In genomic region chr12:124523071-124523470, GRCh38 we compare ENCODE assay signal across 11 cellular contexts. TPM values are rescaled to one million over a fixed set of nuclear protein-coding genes. Genes with fewer than 3 reads are reported as not detected.
DNase-seq lines count a peak whose midpoint lies in the region; ATAC-seq lines count a peak whose summit lies in the region.
"Had no signal": no experiment of that assay in that cellular context is flagged by ENCODE, and none has a peak within 500 bp of the region (broad histone marks: within the 10 kb centered on the region; RNA-seq: fewer than 3 reads in every experiment).

No MANE protein-coding gene starts in this region.

- WGBS in mesodermal cell (ENCODE audit: insufficient coverage in 2 of 2), 2 experiments, result 96 to 97% methylated on average over 10 to 11 of the region's 12 CpGs

- H3K9me3 ChIP-seq in mesodermal cell (ENCODE audit: control insufficient read depth, low read length), result no peaks in the 10 kb centered on the region
- H3K9me3 ChIP-seq: SJCRH30 had no signal

- DNase-seq in Ammon's horn (ENCODE audit: low spot score) (peak; percentile 66), NCI-H1417 (lab: John Stamatoyannopoulos, UW) (peak; percentile 57 to 94 (median 89)), amygdala (lab: John Stamatoyannopoulos, UW) (peak in 31 of 56 donors; percentile 9 to 70 (median 39)), NCI-H226 (no peak), GOT3 (lab: John Stamatoyannopoulos, UW) (no peak), D341Med (ENCODE audit: low spot score) (no peak)
- DNase-seq: Calu3, SJCRH30, small intestine had no signal

- no peak overlapping the region for H3K4me3 ChIP-seq in mesodermal cell (ENCODE audit: extremely low read depth, insufficient read depth, low read length, poor library complexity, severe bottlenecking)
- H3K4me3 ChIP-seq: SJCRH30 had no signal

- H3K4me1 ChIP-seq in mesodermal cell (ENCODE audit: control insufficient read depth, insufficient read depth, low read length, poor library complexity, severe bottlenecking), result peaks cover 54% of the 10 kb centered on the region

- H3K36me3 ChIP-seq in mesodermal cell (ENCODE audit: control insufficient read depth, insufficient read depth, low read length), result peaks cover 28% of the 10 kb centered on the region
- H3K36me3 ChIP-seq: SJCRH30 had no signal

- ATAC-seq in GM18867 (IDR thresholded peaks at IDR 0.05; ENCODE audit: unreplicated experiment), result no peak

- peak overlapping the region; percentile 41 for H3K27ac ChIP-seq in mesodermal cell (ENCODE audit: low read depth, low read length, severe bottlenecking)
- H3K27ac ChIP-seq: SJCRH30 had no signal

RNA-seq across cellular contexts. Expression of gene NCOR2, which starts 44.3 kb away (rescaled TPM):
- 156 TPM for polyA plus RNA-seq in mesodermal cell (2013, experiment 1 of 2)
- 115 TPM for polyA plus RNA-seq in mesodermal cell (2013, experiment 2 of 2)

Comparison
In these comparisons a context has a peak if more than half of its experiments do, and no peak if none do; other contexts are left out.
1. DNase-seq: peak in Ammon's horn (single experiment), NCI-H1417 (3 of 3) and amygdala (31 of 56); none in NCI-H226 (single experiment), GOT3 (single experiment) and D341Med (single experiment).